Comparison of ENCODE assay signal across 8 cellular contexts in the genomic region with DNA sequence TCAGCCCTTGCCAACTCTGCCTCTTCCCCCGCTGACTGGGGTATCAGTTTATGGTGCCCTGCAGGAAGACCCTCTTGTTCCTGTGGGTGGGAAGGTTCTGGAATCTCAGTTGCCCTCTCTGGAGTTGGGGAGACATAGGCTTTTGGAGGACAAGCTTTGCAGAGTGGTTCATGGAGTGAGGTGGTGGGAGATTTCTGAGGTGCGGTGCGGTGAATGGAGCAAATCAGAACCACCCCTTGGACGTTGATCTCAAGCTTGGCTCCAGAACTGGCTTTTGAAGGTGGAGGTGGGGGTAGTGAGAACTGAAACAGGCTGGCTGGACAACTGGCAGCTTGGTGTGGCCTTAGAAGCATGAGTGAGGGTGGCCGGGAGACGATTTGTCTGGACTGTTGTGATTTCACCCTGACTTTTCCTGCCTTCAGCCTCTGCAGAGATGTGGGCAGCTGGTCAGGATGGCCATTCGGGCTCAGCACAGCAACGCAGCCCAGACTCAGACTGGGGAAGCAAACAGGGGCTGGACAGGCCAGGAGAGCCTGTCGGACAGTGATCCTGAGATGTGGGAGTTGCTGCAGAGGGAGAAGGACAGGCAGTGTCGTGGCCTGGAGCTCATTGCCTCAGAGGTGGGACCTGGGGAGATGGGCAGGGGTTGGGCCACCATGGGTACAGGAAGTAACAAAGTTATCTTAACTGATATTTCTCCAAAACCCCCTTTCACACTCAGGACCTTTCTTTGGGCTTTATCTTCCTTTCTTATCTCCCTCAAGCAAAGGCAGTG. TPM values are rescaled to one million over a fixed set of nuclear protein-coding genes. Genes with fewer than 3 reads are reported as not detected.
DNase-seq lines count a peak whose midpoint lies in the region; ATAC-seq and TF ChIP-seq lines count a peak whose summit lies in the region.

No MANE protein-coding gene starts in this region.

- no peak for ATAC-seq in effector memory CD8-positive, alpha-beta T cell (replicated peaks)
- ATAC-seq in natural killer cell (no peak), GM19397 (IDR thresholded peaks at IDR 0.05; ENCODE audit: unreplicated experiment) (no peak)

- peak overlapping the region; percentile 98 to 99 for H3K4me3 Mint-ChIP-seq in effector memory CD8-positive, alpha-beta T cell
- H3K4me3 Mint-ChIP-seq in natural killer cell: peak overlapping the region; percentile 96

- peaks cover 27 to 40% of the 10 kb centered on the region in 2 donors for H3K4me1 Mint-ChIP-seq in effector memory CD8-positive, alpha-beta T cell (ENCODE audit: low read depth in 2 of 2)
- peaks cover 37 to 51% of the 10 kb centered on the region in 2 donors for H3K4me1 Mint-ChIP-seq in natural killer cell

- H3K9me2 ChIP-seq in MM.1S (replicated peaks; ENCODE audit: insufficient read depth, low read length): no peaks in the 10 kb centered on the region

- TF ChIP-seq CTCF in C4-2B (conservative IDR thresholded peaks at IDR 0.05) (no peak), MM.1S (IDR thresholded peaks at IDR 0.05; ENCODE audit: low read length) (no peak), natural killer cell (IDR thresholded peaks at IDR 0.05) (no peak)

- H4K20me1 ChIP-seq in MM.1S (ENCODE audit: insufficient read depth, low read length): no peaks in the 10 kb centered on the region

- peak overlapping the region; percentile 97 for H3K4me2 ChIP-seq in MM.1S (ENCODE audit: low read depth, low read length)

- H3K9me3 ChIP-seq in MM.1S (replicated peaks; ENCODE audit: insufficient read depth, low read length): no peaks in the 10 kb centered on the region

- peaks cover 13% of the 10 kb centered on the region for H3K4me1 ChIP-seq in MM.1S (ENCODE audit: low read length)

- peak overlapping the region in 1 of 2 donors; percentile 96 for H3K27ac Mint-ChIP-seq in effector memory CD8-positive, alpha-beta T cell
- peak overlapping the region; percentile 89 for H3K27ac Mint-ChIP-seq in natural killer cell

- intact Hi-C loops in natural killer cell (cut with micrococcal nuclease): no loop called here

- H3K27me3 Mint-ChIP-seq in effector memory CD8-positive, alpha-beta T cell: peaks cover 21 to 22% of the 10 kb centered on the region in 2 donors
- H3K27me3 Mint-ChIP-seq in natural killer cell (ENCODE audit: low read depth in 2 of 2): peaks cover 18 to 26% of the 10 kb centered on the region in 2 donors

- H3K4me3 ChIP-seq in MM.1S (ENCODE audit: low read length): peak overlapping the region; percentile 87

- no peaks in the 10 kb centered on the region for H3K9me3 Mint-ChIP-seq in effector memory CD8-positive, alpha-beta T cell
- no peaks in the 10 kb centered on the region for H3K9me3 Mint-ChIP-seq in natural killer cell

- H3K36me3 ChIP-seq in MM.1S (replicated peaks; ENCODE audit: insufficient read depth, low read length): 0 out of 2 replicates have a peak, but pooled peaks cover 15% of the 10 kb centered on the region

- no peaks in the 10 kb centered on the region for H3K27me3 ChIP-seq in MM.1S (replicated peaks; ENCODE audit: insufficient read depth, low read length)

- H3K36me3 Mint-ChIP-seq in effector memory CD8-positive, alpha-beta T cell (ENCODE audit: insufficient read depth): peaks cover 15% of the 10 kb centered on the region
- H3K36me3 Mint-ChIP-seq in natural killer cell: peaks cover 9% of the 10 kb centered on the region

- peak overlapping the region; percentile 89 for H3K27ac ChIP-seq in C4-2B
- H3K27ac ChIP-seq in MM.1S (ENCODE audit: low read length): peak overlapping the region; percentile 79; the same call in 1 of the 2 replicates

- peaks cover 31% of the 10 kb centered on the region for H3K79me2 ChIP-seq in MM.1S (ENCODE audit: low read length)

- no peaks in the 10 kb centered on the region for H3F3A ChIP-seq in MM.1S (ENCODE audit: insufficient read depth, low read length)

- peak overlapping the region; percentile 90 for H3K9ac ChIP-seq in MM.1S (ENCODE audit: low read length)

- DNase-seq in MM.1S (no peak), natural killer cell (no peak), UCSD-AML1 (lab: John Stamatoyannopoulos, UW; ENCODE audit: unreplicated experiment) (no peak), hypothalamus (lab: John Stamatoyannopoulos, UW) (no peak), epidermal melanocyte (ENCODE audit: insufficient read length, low spot score) (no peak)
- no peak for DNase-seq in effector memory CD8-positive, alpha-beta T cell

- H2AFZ ChIP-seq in MM.1S (ENCODE audit: low read length): peak overlapping the region; percentile 61; the same call in 1 of the 2 replicates

RNA-seq across cellular contexts. Expression of a gene that starts 1.1 kb away (rescaled TPM):
- 10 to 100 TPM; 28.6 to 39.3 (median 34.9) TPM for total RNA-seq in natural killer cell

RNA-seq across cellular contexts. Expression of a gene that starts 14.0 kb away (rescaled TPM):
- under 1 TPM in 1 of 3 donors, not detected in 2; 0.82 TPM for total RNA-seq in natural killer cell

RNA-seq across cellular contexts. Expression of a gene that starts 20.4 kb away (rescaled TPM):
- 1 to 10 TPM; 2.4 to 4.1 (median 3.8) TPM for total RNA-seq in natural killer cell
